In genomic region chr3:48188266-48189201, GRCh38 we compare ENCODE assay signal across 8 cellular contexts. TPM values are rescaled to one million over a fixed set of nuclear protein-coding genes. Genes with fewer than 3 reads are reported as not detected.
A peak's percentile ranks its signal among the peaks of the same experiment; 100 is the strongest.
DNase-seq lines count a peak whose midpoint lies in the region; ATAC-seq and TF ChIP-seq lines count a peak whose summit lies in the region.

Gene CDC25A, minus strand, starts transcription at chr3:48188417. Its CDS starts 470 bp downstream, at chr3:48187947.

- TF ChIP-seq POLR2A in transverse colon (IDR thresholded peaks at IDR 0.05): no peak

- ATAC-seq in HG02798 (IDR thresholded peaks at IDR 0.05; ENCODE audit: poor library complexity, unreplicated experiment): peak; percentile 95

- H3K27ac ChIP-seq in cardiac muscle cell: peak within 1 kb of the TSS; percentile 86
- peak within 1 kb of the TSS; percentile 5 for H3K27ac ChIP-seq in parathyroid adenoma
- peak within 1 kb of the TSS; percentile 63 to 88 (median 84) for H3K27ac ChIP-seq in transverse colon

- H3K79me2 ChIP-seq in parathyroid adenoma: no peaks in the 10 kb centered on the region

- DNase-seq in NCI-H1436 (lab: John Stamatoyannopoulos, UW) (peak; percentile 90), T follicular helper cell (ENCODE audit: low read depth) (peak; percentile 87), adipocyte (ENCODE audit: low read depth) (peak; percentile 99), cardiac muscle cell (ENCODE audit: low read depth in 1 of 2, low spot score in 1 of 2) (peak; percentile 99), transverse colon (peak; percentile 98)

- 0 to 14% methylated on average over 13 to 30 of the region's 44 CpGs for WGBS in transverse colon (ENCODE audit: low coverage in 1 of 2), 2 donors

- H2AFZ ChIP-seq in parathyroid adenoma: peak within 1 kb of the TSS; percentile 76

- H3K27me3 ChIP-seq in adipocyte (replicated peaks; ENCODE audit: control insufficient read depth, insufficient read depth, low read length): no peaks in the 10 kb centered on the region
- H3K27me3 ChIP-seq in cardiac muscle cell: no peaks in the 10 kb centered on the region
- no peaks in the 10 kb centered on the region for H3K27me3 ChIP-seq in parathyroid adenoma (ENCODE audit: control insufficient read depth, insufficient read depth, low read length)
- no peaks in the 10 kb centered on the region for H3K27me3 ChIP-seq in transverse colon

- intact Hi-C loops in transverse colon (cut with DNase I; ENCODE audit: low total_unique reads): no loop called here

- H3K9ac ChIP-seq in adipocyte (ENCODE audit: low read length): peak within 1 kb of the TSS; percentile 79
- no peak within 1 kb of the TSS for H3K9ac ChIP-seq in parathyroid adenoma

- TF ChIP-seq CTCF in GM12875 (IDR thresholded peaks at IDR 0.05; ENCODE audit: borderline replicate concordance, insufficient read depth, low read depth, low read length) (no peak), cardiac muscle cell (IDR thresholded peaks at IDR 0.05; ENCODE audit: low read depth, low read length) (no peak), parathyroid adenoma (IDR thresholded peaks at IDR 0.05) (no peak), transverse colon (IDR thresholded peaks at IDR 0.05) (no peak)

- H3K36me3 ChIP-seq in adipocyte (ENCODE audit: control insufficient read depth, insufficient read depth, low read length, severe bottlenecking): no peaks in the 10 kb centered on the region
- H3K36me3 ChIP-seq in cardiac muscle cell: peaks cover 7% of the 10 kb centered on the region
- H3K36me3 ChIP-seq in parathyroid adenoma (ENCODE audit: control insufficient read depth, insufficient read depth, low read length): no peaks in the 10 kb centered on the region
- no peaks in the 10 kb centered on the region for H3K36me3 ChIP-seq in transverse colon

- in situ Hi-C loops in transverse colon (cut with MboI; ENCODE audit: low pct_ligation_motif_present in 1 of 4, low pct_unique_long_range_greater_than_20kb in 1 of 4, low sequenced_read_pairs in 3 of 4): no loop called here

- peak within 1 kb of the TSS; percentile 92 for H3K4me3 ChIP-seq in GM12875 (ENCODE audit: low read depth, low read length)
- peak within 1 kb of the TSS; percentile 92 for H3K4me3 ChIP-seq in adipocyte (ENCODE audit: low read length)
- peak within 1 kb of the TSS; percentile 64 for H3K4me3 ChIP-seq in cardiac muscle cell
- H3K4me3 ChIP-seq in parathyroid adenoma (ENCODE audit: low read depth, low read length): peak within 1 kb of the TSS; percentile 85
- peak within 1 kb of the TSS; percentile 56 to 83 (median 70) for H3K4me3 ChIP-seq in transverse colon

- no peaks in the 10 kb centered on the region for H3K9me3 ChIP-seq in adipocyte (ENCODE audit: control insufficient read depth, low read length)
- no peaks in the 10 kb centered on the region for H3K9me3 ChIP-seq in cardiac muscle cell (ENCODE audit: low read depth)
- no peaks in the 10 kb centered on the region for H3K9me3 ChIP-seq in parathyroid adenoma (ENCODE audit: control insufficient read depth, low read length)
- no peaks in the 10 kb centered on the region for H3K9me3 ChIP-seq in transverse colon

- no peak for TF ChIP-seq EP300 in transverse colon (IDR thresholded peaks at IDR 0.05; ENCODE audit: low read depth)

- peak within 1 kb of the TSS; percentile 96 for H3K4me2 ChIP-seq in parathyroid adenoma (ENCODE audit: low read length)

- H3K4me1 ChIP-seq in adipocyte (ENCODE audit: control insufficient read depth, insufficient read depth, low read length): peaks cover 11% of the 10 kb centered on the region
- peaks cover 7% of the 10 kb centered on the region for H3K4me1 ChIP-seq in cardiac muscle cell (ENCODE audit: low read depth)
- H3K4me1 ChIP-seq in parathyroid adenoma: no peaks in the 10 kb centered on the region
- peaks cover 0 to 26% (median 16%) of the 10 kb centered on the region in 4 donors for H3K4me1 ChIP-seq in transverse colon

RNA-seq across cellular contexts. Expression of gene CDC25A, which starts in this region (rescaled TPM):
- total RNA-seq in cardiac muscle cell: 12.6 and 22.0 TPM in 2 replicates
- polyA plus RNA-seq in cardiac muscle cell: 10.0 and 12.8 TPM in 2 replicates
- 1 to 10 TPM; 1.7 to 7.6 (median 4.8) TPM for total RNA-seq in transverse colon

Comparison
In these comparisons a context has a peak if more than half of its experiments do, and no peak if none do; other contexts are left out.
1. Peak in every context shown above with its lines: DNase-seq, ATAC-seq, H3K4me3 ChIP-seq and H3K27ac ChIP-seq.
2. H3K27ac ChIP-seq: peak in every context shown above with its lines; median percentile 86 in cardiac muscle cell; 84 in transverse colon; 5 in parathyroid adenoma.